ENCODE assay signal across 24 cellular contexts in genomic region chr17:47311420-47311819, GRCh38. TPM values are rescaled to one million over a fixed set of nuclear protein-coding genes. Genes with fewer than 3 reads are reported as not detected.
DNase-seq lines count a peak whose midpoint lies in the region; ATAC-seq and TF ChIP-seq lines count a peak whose summit lies in the region.
"Had no signal": no experiment of that assay in that cellular context is flagged by ENCODE, and none has a peak within 500 bp of the region (broad histone marks: within the 10 kb centered on the region; RNA-seq: fewer than 3 reads in every experiment).

No MANE protein-coding gene starts in this region.

- H3K23ac ChIP-seq in trophoblast cell (ENCODE audit: low read length) = no peak overlapping the region

- no peak overlapping the region for H3K14ac ChIP-seq in trophoblast cell (ENCODE audit: low read length)

- H3K4me2 ChIP-seq in trophoblast cell (ENCODE audit: low read length) = no peak overlapping the region
- H3K4me2 ChIP-seq: A549; BLaER1 treated with 17β-estradiol and CSF1 and Interleukin-3, amounts not matched to agents 10 nM and 100 nM; GM23338 had no signal

- no peak overlapping the region for H2BK5ac ChIP-seq in trophoblast cell (ENCODE audit: low read depth, low read length, poor library complexity)

- no peak overlapping the region for H2AK5ac ChIP-seq in trophoblast cell (ENCODE audit: low read length)

- no peaks in the 10 kb centered on the region for H3K79me2 ChIP-seq in trophoblast cell (ENCODE audit: control insufficient read depth, insufficient read depth, low read length, poor library complexity)

- no peak overlapping the region for H4K91ac ChIP-seq in trophoblast cell (ENCODE audit: low read depth, low read length)

- H4K8ac ChIP-seq in trophoblast cell (ENCODE audit: low read depth, low read length) = no peak overlapping the region

- H3K4me3 Mint-ChIP-seq in T-helper 17 cell = no peak overlapping the region
- no peak overlapping the region for H3K4me3 Mint-ChIP-seq in endodermal cell
- no peak overlapping the region for H3K4me3 Mint-ChIP-seq in effector memory CD8-positive, alpha-beta T cell
- H3K4me3 Mint-ChIP-seq: CD14-positive monocyte; CD4-positive, alpha-beta T cell; CD8-positive, alpha-beta memory T cell; GM23338; H9 had no signal

- no peak overlapping the region for H3K4ac ChIP-seq in trophoblast cell (ENCODE audit: low read depth, low read length)

- H3K27ac Mint-ChIP-seq in T-helper 17 cell = peak overlapping the region; percentile 14
- no peak overlapping the region for H3K27ac Mint-ChIP-seq in endodermal cell
- H3K27ac Mint-ChIP-seq in effector memory CD8-positive, alpha-beta T cell = no peak overlapping the region
- H3K27ac Mint-ChIP-seq: CD14-positive monocyte; CD4-positive, alpha-beta T cell; GM23338; H9 had no signal

- H3K4me1 ChIP-seq in endodermal cell (ENCODE audit: control insufficient read depth, insufficient read depth, low read length) = peaks cover 11% of the 10 kb centered on the region
- peaks cover 2 to 4% of the 10 kb centered on the region in 2 experiments for H3K4me1 ChIP-seq in trophoblast cell (ENCODE audit: control insufficient read depth in 1 of 2, insufficient read depth in 2 of 2, low read length in 2 of 2)
- peaks cover 0 to 36% (median 11%) of the 10 kb centered on the region in 4 donors for H3K4me1 ChIP-seq in tibial artery

- DNase-seq in T-helper 17 cell (no peak), endodermal cell (peak; percentile 10), trophoblast cell (no peak), tibial artery (no peak)
- DNase-seq in effector memory CD8-positive, alpha-beta T cell = no peak
- DNase-seq: 8988T; ACHN; AML-193; BE2C; CD4-positive, alpha-beta T cell; CD8-positive, alpha-beta memory T cell; DMS 273 treated with DMSO at 0.1 percent for 48 hours; DMS79; EL; GDM1; H9 had no signal

- H3K9ac ChIP-seq in endodermal cell (ENCODE audit: extremely low read depth, low read length, poor library complexity, severe bottlenecking) (no peak overlapping the region), trophoblast cell (ENCODE audit: low read length) (no peak overlapping the region)
- H3K9ac ChIP-seq: BLaER1 treated with 17β-estradiol and CSF1 and Interleukin-3, amounts not matched to agents 10 nM and 100 nM had no signal

- peak overlapping the region; percentile 44 for H2BK12ac ChIP-seq in trophoblast cell (ENCODE audit: low read length)

- intact Hi-C loops in tibial artery (cut with DNase I; ENCODE audit: low total_unique reads) = loop anchor here (5.0 kb wide), 1 partner anchor 39 kb away; no protein-coding TSS in a partner anchor

- TF ChIP-seq CTCF in endodermal cell (conservative IDR thresholded peaks at IDR 0.05) = no peak
- no peak for TF ChIP-seq CTCF in tibial artery (IDR thresholded peaks at IDR 0.05)

- H3K4me1 Mint-ChIP-seq in T-helper 17 cell = no peaks in the 10 kb centered on the region
- H3K4me1 Mint-ChIP-seq in endodermal cell = peaks cover 30% of the 10 kb centered on the region
- H3K4me1 Mint-ChIP-seq in effector memory CD8-positive, alpha-beta T cell (ENCODE audit: low read depth in 2 of 2) = no peaks in the 10 kb centered on the region
- H3K4me1 Mint-ChIP-seq: CD14-positive monocyte; CD8-positive, alpha-beta memory T cell had no signal

- no peaks in the 10 kb centered on the region for H3K36me3 ChIP-seq in endodermal cell (ENCODE audit: control insufficient read depth, insufficient read depth, low read length)
- no peaks in the 10 kb centered on the region for H3K36me3 ChIP-seq in trophoblast cell (ENCODE audit: control insufficient read depth in 1 of 2, insufficient read depth in 2 of 2, low read length in 2 of 2)
- peaks cover 23 to 32% (median 23%) of the 10 kb centered on the region in 3 donors for H3K36me3 ChIP-seq in tibial artery
- H3K36me3 ChIP-seq: BE2C; BLaER1 treated with 17β-estradiol and CSF1 and Interleukin-3, amounts not matched to agents 10 nM and 100 nM had no signal

- H3K9me3 ChIP-seq in T-helper 17 cell (ENCODE audit: control insufficient read depth, low read length, poor library complexity, severe bottlenecking) = no peaks in the 10 kb centered on the region
- no peaks in the 10 kb centered on the region for H3K9me3 ChIP-seq in endodermal cell (ENCODE audit: control insufficient read depth, low read length)
- no peaks in the 10 kb centered on the region for H3K9me3 ChIP-seq in trophoblast cell (ENCODE audit: insufficient read depth, low read depth, low read length)
- H3K9me3 ChIP-seq in tibial artery = no peaks in the 10 kb centered on the region
- H3K9me3 ChIP-seq: A549; BE2C; BLaER1 treated with 17β-estradiol and CSF1 and Interleukin-3, amounts not matched to agents 10 nM and 100 nM had no signal

- H3K27me3 Mint-ChIP-seq in T-helper 17 cell = peaks cover 6% of the 10 kb centered on the region
- H3K27me3 Mint-ChIP-seq in endodermal cell (ENCODE audit: insufficient read depth) = no peaks in the 10 kb centered on the region
- no peaks in the 10 kb centered on the region for H3K27me3 Mint-ChIP-seq in effector memory CD8-positive, alpha-beta T cell
- H3K27me3 Mint-ChIP-seq: CD4-positive, alpha-beta T cell had no signal

- no peak overlapping the region for H2BK120ac ChIP-seq in trophoblast cell (ENCODE audit: insufficient read depth, low read length, poor library complexity)

- no peak for ATAC-seq in T-helper 17 cell
- no peak for ATAC-seq in effector memory CD8-positive, alpha-beta T cell (replicated peaks)
- no peak for ATAC-seq in GM21528 (IDR thresholded peaks at IDR 0.05; ENCODE audit: low FRiP score, unreplicated experiment)
- no peak for ATAC-seq in GM21619 (IDR thresholded peaks at IDR 0.05; ENCODE audit: unreplicated experiment)
- ATAC-seq: A549, GM12878, GM23338, HCT116 had no signal

- no peak overlapping the region for H2AFZ ChIP-seq in trophoblast cell (ENCODE audit: insufficient read depth, low read length, poor library complexity)
- H2AFZ ChIP-seq: GM23338 had no signal

- H4K12ac ChIP-seq in trophoblast cell (ENCODE audit: low read depth, low read length) = no peak overlapping the region

- H3K36me3 Mint-ChIP-seq in T-helper 17 cell (ENCODE audit: low read depth) (no peaks in the 10 kb centered on the region), endodermal cell (ENCODE audit: low read depth) (no peaks in the 10 kb centered on the region)
- peaks cover 3% of the 10 kb centered on the region for H3K36me3 Mint-ChIP-seq in effector memory CD8-positive, alpha-beta T cell (ENCODE audit: insufficient read depth)
- H3K36me3 Mint-ChIP-seq: CD14-positive monocyte; CD8-positive, alpha-beta memory T cell had no signal

- H3K27me3 ChIP-seq in endodermal cell (ENCODE audit: control insufficient read depth, insufficient read depth, low read length, poor library complexity, severe bottlenecking) (no peaks in the 10 kb centered on the region), trophoblast cell (ENCODE audit: insufficient read depth, low read length) (no peaks in the 10 kb centered on the region), tibial artery (no peaks in the 10 kb centered on the region)
- H3K27me3 ChIP-seq: BE2C; BLaER1 treated with 17β-estradiol and CSF1 and Interleukin-3, amounts not matched to agents 10 nM and 100 nM had no signal

- H3K4me3 ChIP-seq in endodermal cell (ENCODE audit: low read length) = no peak overlapping the region
- H3K4me3 ChIP-seq in trophoblast cell (ENCODE audit: low read depth, low read length) = no peak overlapping the region
- no peak overlapping the region for H3K4me3 ChIP-seq in tibial artery
- H3K4me3 ChIP-seq: A549; BLaER1 treated with 17β-estradiol and CSF1 and Interleukin-3, amounts not matched to agents 10 nM and 100 nM; GM12878; GM23338 had no signal

- no peak overlapping the region for H3K18ac ChIP-seq in trophoblast cell (ENCODE audit: low read length)

- H3K9me3 Mint-ChIP-seq in endodermal cell = no peaks in the 10 kb centered on the region
- no peaks in the 10 kb centered on the region for H3K9me3 Mint-ChIP-seq in effector memory CD8-positive, alpha-beta T cell
- H3K9me3 Mint-ChIP-seq: CD4-positive, alpha-beta T cell; CD8-positive, alpha-beta memory T cell; GM23338; H9 had no signal

- no peaks in the 10 kb centered on the region for H3K79me1 ChIP-seq in trophoblast cell (ENCODE audit: low read length)

- H3K27ac ChIP-seq in endodermal cell (ENCODE audit: low read depth, low read length) (no peak overlapping the region), trophoblast cell (ENCODE audit: low read depth, low read length) (no peak overlapping the region), tibial artery (peak overlapping the region; percentile 1 to 81)
- H3K27ac ChIP-seq: A549; BLaER1 treated with 17β-estradiol and CSF1 and Interleukin-3, amounts not matched to agents 10 nM and 100 nM had no signal

RNA-seq across cellular contexts. Expression of gene EFCAB13, which starts 12.3 kb away (rescaled TPM):
- 1 to 10 TPM; 6.8 to 9.2 TPM for total RNA-seq in T-helper 17 cell
- total RNA-seq in endodermal cell = 1 to 10 TPM; 4.3 to 8.9 TPM
- polyA plus RNA-seq in endodermal cell (2013, experiment 1 of 2) = 0.89 TPM
- 0.99 TPM for polyA plus RNA-seq in endodermal cell (2013, experiment 2 of 2)
- 0.12 and 0.15 TPM in 2 replicates for polyA plus RNA-seq in trophoblast cell (2013)

RNA-seq across cellular contexts. Expression of gene ITGB3, which starts 57.8 kb away (rescaled TPM):
- 100 to 1,000 TPM in 1 of 2 donors, 1 to 10 TPM in 1; 7.8 to 283 TPM for total RNA-seq in T-helper 17 cell
- under 1 TPM; 0.51 to 0.73 TPM for total RNA-seq in endodermal cell
- 0.18 TPM for polyA plus RNA-seq in endodermal cell (2013, experiment 1 of 2)
- polyA plus RNA-seq in endodermal cell (2013, experiment 2 of 2) = 0.33 TPM
- 3.7 and 4.4 TPM in 2 replicates for polyA plus RNA-seq in trophoblast cell (2013)
- total RNA-seq: H9 had no signal
- polyA plus RNA-seq: CD8-positive, alpha-beta memory T cell; GM23338 had no signal

Comparison
In these comparisons a context has a peak if more than half of its experiments do, and no peak if none do; other contexts are left out.
1. H3K27ac ChIP-seq: peak in tibial artery (2 of 2); none in endodermal cell (single experiment) and trophoblast cell (single experiment).
2. RNA of gene ITGB3, which starts 57.8 kb away (total RNA-seq): 7.8 to 283 TPM in T-helper 17 cell; 0.51 to 0.73 TPM in endodermal cell; every median in the first group is over 4 times any median in the second.